17 cellular contexts compared by ENCODE assay signal in the genomic region with DNA sequence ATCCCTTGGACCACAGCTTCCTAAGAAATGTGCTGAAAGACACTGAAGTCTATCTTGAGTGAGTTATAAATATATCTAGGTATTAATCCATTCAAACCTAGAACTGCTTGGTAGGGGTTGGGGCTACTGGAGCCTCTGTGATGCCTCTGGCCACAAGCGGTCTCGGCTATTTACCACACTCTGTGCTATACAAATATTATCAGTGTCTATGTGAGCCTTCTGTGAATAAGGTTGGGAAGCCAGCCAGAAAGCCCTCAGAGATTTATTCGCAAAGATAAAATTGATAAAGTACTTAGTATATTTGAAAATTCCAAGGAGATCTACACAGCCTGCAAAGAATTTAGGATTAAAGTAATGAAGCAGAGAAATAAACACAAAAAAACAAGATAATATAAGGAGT.
"Had no signal": no experiment of that assay in that cellular context is flagged by ENCODE, and none has a peak within 500 bp of the region (broad histone marks: within the 10 kb centered on the region; RNA-seq: fewer than 3 reads in every experiment).

No MANE protein-coding gene starts in this region.

- H3K27me3 ChIP-seq: neutrophil, right lobe of liver, tibial artery, upper lobe of left lung, uterus had no signal

- H3K36me3 ChIP-seq: neutrophil, right lobe of liver, uterus had no signal

- H3K4me1 ChIP-seq: heart right ventricle, psoas muscle, right lobe of liver, spleen, tibial artery, uterus had no signal

- ATAC-seq: naive thymus-derived CD4-positive, alpha-beta T cell; right lobe of liver; stimulated activated memory B cell treated with anti-CD40 and anti-IgM and Interleukin-4, amounts not matched to agents 10 μg/mL and 1 μg/mL and 100 μg/mL, for 72 hours had no signal

- DNase-seq: effector CD4-positive, alpha-beta T cell; endodermal cell; erythroblast; heart right ventricle; naive thymus-derived CD4-positive, alpha-beta T cell; psoas muscle; retina; right lobe of liver; spleen; stimulated activated CD4-positive, alpha-beta T cell treated with anti-CD3 and anti-CD28 coated beads, Interleukin-15, amount 100 ng/mL, for 24 hours; stimulated activated CD4-positive, alpha-beta T cell treated with anti-CD3 and anti-CD28 coated beads, Interleukin-1b, Interleukin-23, amount 100 ng/mL, for 48 hours; stimulated activated CD4-positive, alpha-beta T cell treated with anti-CD3 and anti-CD28 coated beads, Interleukin-4, amount 100 ng/mL, for 24 hours; tibial artery; upper lobe of left lung had no signal

- H3K27ac ChIP-seq: heart right ventricle, neutrophil, psoas muscle, right lobe of liver, spleen, tibial artery, uterus had no signal

- H3K4me3 ChIP-seq: heart right ventricle, psoas muscle, right lobe of liver, spleen, tibial artery, upper lobe of left lung, uterus had no signal

- H3K9me3 ChIP-seq: neutrophil, psoas muscle, right lobe of liver, tibial artery, upper lobe of left lung, uterus had no signal
